In the genomic region with DNA sequence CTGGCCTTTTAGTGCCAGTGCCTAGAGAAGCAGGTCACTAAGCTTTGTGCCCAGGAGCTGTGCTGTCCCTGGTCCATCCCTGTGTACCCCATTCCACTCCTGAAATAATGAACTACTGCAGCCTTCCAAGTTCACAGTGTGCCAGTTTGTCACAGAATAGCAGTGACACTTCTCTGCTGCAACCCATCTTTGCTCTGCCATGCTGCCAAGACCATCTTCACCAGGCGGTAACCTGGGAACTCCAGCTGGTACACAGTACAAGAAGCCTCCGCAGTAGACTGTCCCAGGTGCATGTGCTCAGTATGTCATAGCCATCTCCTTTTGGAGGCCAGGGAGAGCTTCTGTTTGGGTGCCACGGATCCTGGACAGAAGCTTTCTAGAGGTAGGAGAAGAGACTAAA, we compare ENCODE assay signal across 1 cellular context.
TF ChIP-seq lines count a peak whose summit lies in the region.

No MANE protein-coding gene starts in this region.

TF ChIP-seq in K562, 482 proteins besides CTCF, POLR2A, EP300 and RAD21:
- TF ChIP-seq WHSC1 (IDR thresholded peaks at IDR 0.05; ENCODE audit: low read length), result peak; percentile 37
- TF ChIP-seq ELF4 (CRISPR knock-in tag; IDR thresholded peaks at IDR 0.05), result no peak
